Comparison of ENCODE assay signal across 1 cellular context in the genomic region with DNA sequence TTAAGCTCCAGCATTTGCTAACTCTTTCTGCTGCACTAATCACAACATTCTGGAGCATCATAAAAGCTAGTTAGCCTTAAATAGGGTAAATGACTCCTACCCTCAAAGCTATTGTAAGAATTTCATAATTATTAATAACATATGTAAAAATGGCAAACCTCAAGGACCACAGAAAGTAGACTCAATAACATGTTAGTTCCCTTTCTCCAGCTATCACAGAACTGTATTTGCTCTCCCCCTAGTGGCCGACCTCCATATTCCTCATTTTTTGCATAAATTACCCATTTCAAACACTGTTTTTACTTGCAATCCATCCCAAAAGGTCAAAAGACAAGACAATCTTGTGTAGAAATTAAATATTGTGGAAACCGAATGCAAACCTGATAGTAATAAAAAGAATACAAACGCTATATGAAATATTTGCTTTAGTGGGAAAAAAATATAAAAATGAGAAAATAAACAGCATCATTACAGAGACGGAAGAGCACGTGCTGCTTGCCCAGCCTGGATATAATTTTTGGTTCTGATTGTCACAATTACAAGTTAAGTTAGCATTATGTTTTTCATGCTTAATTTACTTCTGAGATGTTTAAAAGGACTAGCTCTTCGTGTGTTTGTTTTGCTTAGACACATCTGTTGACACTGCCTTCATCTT.
TF ChIP-seq lines count a peak whose summit lies in the region.

No MANE protein-coding gene starts in this region.

TF ChIP-seq in H1, 55 proteins besides CTCF, POLR2A, EP300 and RAD21:
- TF ChIP-seq BCL11A (IDR thresholded peaks at IDR 0.05; ENCODE audit: low read depth in 2 of 2, low read length in 2 of 2) (no peak), FOSL1 (IDR thresholded peaks at IDR 0.05; ENCODE audit: insufficient read depth, low read depth, low read length) (no peak), TAF7 (optimal IDR thresholded peaks at IDR 0.05; ENCODE audit: borderline replicate concordance, low read depth, low read length) (no peak), CEBPB (IDR thresholded peaks at IDR 0.05; ENCODE audit: low read depth, low read length) (no peak), TEAD4 (IDR thresholded peaks at IDR 0.05; ENCODE audit: low read depth, low read length) (no peak), SIX5 (IDR thresholded peaks at IDR 0.05; ENCODE audit: low read depth, low read length) (no peak), KDM1A (IDR thresholded peaks at IDR 0.05; ENCODE audit: borderline replicate concordance, low read length) (no peak), SIRT6 (IDR thresholded peaks at IDR 0.05; ENCODE audit: low read length) (no peak), POU5F1 (IDR thresholded peaks at IDR 0.05; ENCODE audit: low read depth, low read length) (no peak), SP4 (IDR thresholded peaks at IDR 0.05; ENCODE audit: low read length) (no peak), KDM4A (IDR thresholded peaks at IDR 0.05; ENCODE audit: low read depth, low read length, severe bottlenecking) (no peak), EZH2 (IDR thresholded peaks at IDR 0.05; ENCODE audit: low read depth, low read length, severe bottlenecking) (no peak)
- TF ChIP-seq, protein P1, sequence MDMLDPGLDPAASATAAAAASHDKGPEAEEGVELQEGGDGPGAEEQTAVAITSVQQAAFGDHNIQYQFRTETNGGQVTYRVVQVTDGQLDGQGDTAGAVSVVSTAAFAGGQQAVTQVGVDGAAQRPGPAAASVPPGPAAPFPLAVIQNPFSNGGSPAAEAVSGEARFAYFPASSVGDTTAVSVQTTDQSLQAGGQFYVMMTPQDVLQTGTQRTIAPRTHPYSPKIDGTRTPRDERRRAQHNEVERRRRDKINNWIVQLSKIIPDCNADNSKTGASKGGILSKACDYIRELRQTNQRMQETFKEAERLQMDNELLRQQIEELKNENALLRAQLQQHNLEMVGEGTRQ (IDR thresholded peaks at IDR 0.05; ENCODE audit: low read length), result no peak
